In genomic region chr4:48017108-48017527, GRCh38 we compare ENCODE assay signal across 8 cellular contexts. TPM values are rescaled to one million over a fixed set of nuclear protein-coding genes. Genes with fewer than 3 reads are reported as not detected.
DNase-seq lines count a peak whose midpoint lies in the region; ATAC-seq and TF ChIP-seq lines count a peak whose summit lies in the region.

No MANE protein-coding gene starts in this region.

- no peak for ATAC-seq in GM18517 (IDR thresholded peaks at IDR 0.05; ENCODE audit: unreplicated experiment)

- TF ChIP-seq CTCF in left ventricle myocardium inferior (IDR thresholded peaks at IDR 0.05; ENCODE audit: borderline replicate concordance) (no peak), retinal pigment epithelial cell (conservative IDR thresholded peaks at IDR 0.05; ENCODE audit: low read depth, low read length) (no peak)

- no peaks in the 10 kb centered on the region for H3K4me1 ChIP-seq in NT2/D1 (ENCODE audit: insufficient read depth, insufficient read length)
- H3K4me1 ChIP-seq in left ventricle myocardium inferior, result peaks cover 17% of the 10 kb centered on the region

- DNase-seq in NCI-H82 (lab: John Stamatoyannopoulos, UW), result peak; percentile 25
- DNase-seq in NCI-H82 treated with DMSO at 0.1 percent for 48 hours (lab: John Stamatoyannopoulos, UW; ENCODE audit: unreplicated experiment), result no peak
- no peak for DNase-seq in NT2/D1 (ENCODE audit: low read depth, low spot score)
- DNase-seq in activated naive CD4-positive, alpha-beta T cell treated with anti-CD3 and anti-CD28 coated beads, Interleukin-2, amount 50 U/mL, for 16 hours, result peak; percentile 59
- no peak for DNase-seq in left ventricle myocardium inferior
- no peak for DNase-seq in retinal pigment epithelial cell (ENCODE audit: low read depth)
- DNase-seq in NCI-H446 treated with DMSO at 0.1 percent for 48 hours (lab: John Stamatoyannopoulos, UW), result no peak

- H3K36me3 ChIP-seq in NT2/D1 (ENCODE audit: insufficient read depth, insufficient read length, low read length), result no peaks in the 10 kb centered on the region
- H3K36me3 ChIP-seq in left ventricle myocardium inferior, result no peaks in the 10 kb centered on the region

- H3K9ac ChIP-seq in NT2/D1 (ENCODE audit: insufficient read length, low read depth), result peak overlapping the region; percentile 82

- H3K9me3 ChIP-seq in NT2/D1 (ENCODE audit: insufficient read depth, low read length), result peaks cover 6% of the 10 kb centered on the region; the same call in 1 of the 2 replicates
- no peaks in the 10 kb centered on the region for H3K9me3 ChIP-seq in left ventricle myocardium inferior (replicated peaks)

- intact Hi-C loops in left ventricle myocardium inferior (cut with micrococcal nuclease), result no loop called here

- H3K4me3 ChIP-seq in NT2/D1 (ENCODE audit: insufficient read length, low read depth) (peak overlapping the region; percentile 65), left ventricle myocardium inferior (peak overlapping the region; percentile 74), retinal pigment epithelial cell (ENCODE audit: low read length) (peak overlapping the region; percentile 93)

- H3K27me3 ChIP-seq in NT2/D1 (ENCODE audit: insufficient read depth, insufficient read length), result peaks cover 29% of the 10 kb centered on the region
- peaks cover 25% of the 10 kb centered on the region for H3K27me3 ChIP-seq in left ventricle myocardium inferior (ENCODE audit: low read depth)

- no peak overlapping the region for H3K27ac ChIP-seq in left ventricle myocardium inferior (replicated peaks)

RNA-seq across cellular contexts. Expression of gene NIPAL1, which starts 0.5 kb away (rescaled TPM):
- 0.25 TPM for total RNA-seq in left ventricle myocardium inferior

RNA-seq across cellular contexts. Expression of gene CNGA1, which starts 0.6 kb away (rescaled TPM):
- total RNA-seq in left ventricle myocardium inferior, result not detected

Comparison
In these comparisons a context has a peak if more than half of its experiments do, and no peak if none do; other contexts are left out.
1. DNase-seq: peak in NCI-H82 (single experiment) and activated naive CD4-positive, alpha-beta T cell treated with anti-CD3 and anti-CD28 coated beads, Interleukin-2, amount 50 U/mL, for 16 hours (single experiment); none in NCI-H82 treated with DMSO at 0.1 percent for 48 hours (single experiment), NT2/D1 (single experiment), left ventricle myocardium inferior (single experiment), retinal pigment epithelial cell (single experiment) and NCI-H446 treated with DMSO at 0.1 percent for 48 hours (single experiment).
2. Peak in every context shown above with its lines, with median percentiles within 50 percentile points of each other: H3K4me3 ChIP-seq.